23 cellular contexts compared by ENCODE assay signal in genomic region chr1:23914921-23915320, GRCh38. TPM values are rescaled to one million over a fixed set of nuclear protein-coding genes. Genes with fewer than 3 reads are reported as not detected.
"Had no signal": no experiment of that assay in that cellular context is flagged by ENCODE, and none has a peak within 500 bp of the region (broad histone marks: within the 10 kb centered on the region; RNA-seq: fewer than 3 reads in every experiment).

No MANE protein-coding gene starts in this region.

- H3K4me1 ChIP-seq: colonic mucosa had no signal

- H3K27me3 Mint-ChIP-seq: activated T-helper 17 cell treated with anti-CD3 and anti-CD28 coated beads, Interleukin-2, amount 50 U/mL, for 72 hours; central memory CD8-positive, alpha-beta T cell had no signal

- H3K27me3 ChIP-seq: ascending aorta, colonic mucosa, thyroid gland had no signal

- H3K36me3 Mint-ChIP-seq: activated CD8-positive, alpha-beta memory T cell treated with anti-CD3 and anti-CD28 coated beads, Interleukin-2, amount 10 ng/mL, durations not matched to agents 7 days and 5 days; mesothelial cell of epicardium had no signal

- H3K4me3 Mint-ChIP-seq: activated CD4-positive, alpha-beta T cell treated with anti-CD3 and anti-CD28 coated beads for 36 hours; activated CD8-positive, alpha-beta memory T cell treated with anti-CD3 and anti-CD28 coated beads, Interleukin-2, amount 10 ng/mL, durations not matched to agents 7 days and 5 days; activated T-helper 17 cell treated with anti-CD3 and anti-CD28 coated beads, Interleukin-2, amount 50 U/mL, for 72 hours; central memory CD8-positive, alpha-beta T cell; mesothelial cell of epicardium; nephron progenitor cell had no signal

- DNase-seq: activated CD4-positive, alpha-beta T cell treated with anti-CD3 and anti-CD28 coated beads for 36 hours; activated CD4-positive, alpha-beta T cell treated with anti-CD3 and anti-CD28 coated beads, Interleukin-2, amount 50 U/mL, for 48 hours; activated CD8-positive, alpha-beta memory T cell treated with anti-CD3 and anti-CD28 coated beads, Interleukin-2, amount 10 ng/mL, durations not matched to agents 7 days and 5 days; activated naive CD4-positive, alpha-beta T cell; colonic mucosa; kidney; nephron progenitor cell; occipital lobe; posterior cingulate gyrus; stimulated activated naive CD4-positive, alpha-beta T cell treated with Interleukin-2 at 50 U/mL for 16 hours; T-helper 2 cell; thyroid gland had no signal

- ATAC-seq: activated CD4-positive, alpha-beta T cell treated with anti-CD3 and anti-CD28 coated beads for 36 hours; activated CD8-positive, alpha-beta memory T cell treated with anti-CD3 and anti-CD28 coated beads, Interleukin-2, amount 10 ng/mL, durations not matched to agents 7 days and 5 days; activated T-helper 17 cell treated with anti-CD3 and anti-CD28 coated beads, Interleukin-2, amount 50 U/mL, for 72 hours; left lobe of liver had no signal

- H3K9me3 Mint-ChIP-seq: activated T-helper 17 cell treated with anti-CD3 and anti-CD28 coated beads, Interleukin-2, amount 50 U/mL, for 72 hours; central memory CD8-positive, alpha-beta T cell; mesothelial cell of epicardium; nephron progenitor cell had no signal

- H3K27ac ChIP-seq: ascending aorta, colonic mucosa, thyroid gland had no signal

- H3K4me1 Mint-ChIP-seq: activated T-helper 17 cell treated with anti-CD3 and anti-CD28 coated beads, Interleukin-2, amount 50 U/mL, for 72 hours had no signal

- H3K9me3 ChIP-seq: ascending aorta, colonic mucosa, thyroid gland had no signal

- H3K27ac Mint-ChIP-seq: activated CD4-positive, alpha-beta T cell treated with anti-CD3 and anti-CD28 coated beads for 36 hours; activated CD8-positive, alpha-beta memory T cell treated with anti-CD3 and anti-CD28 coated beads, Interleukin-2, amount 10 ng/mL, durations not matched to agents 7 days and 5 days; activated T-helper 17 cell treated with anti-CD3 and anti-CD28 coated beads, Interleukin-2, amount 50 U/mL, for 72 hours; mesothelial cell of epicardium; nephron progenitor cell had no signal

- H3K4me3 ChIP-seq: ascending aorta, colonic mucosa, lung, thyroid gland had no signal

- FAIRE-seq: frontal cortex, kidney had no signal

- H3K36me3 ChIP-seq: ascending aorta, colonic mucosa, thyroid gland had no signal

RNA-seq across cellular contexts. Expression of gene CNR2, which starts 1.8 kb away (rescaled TPM):
- total RNA-seq: activated CD4-positive, alpha-beta T cell treated with anti-CD3 and anti-CD28 coated beads for 36 hours; ascending aorta; epithelial cell of proximal tubule; fibroblast of lung; frontal cortex; left lobe of liver; mesothelial cell of epicardium; occipital lobe; renal cortical epithelial cell had no signal
- polyA plus RNA-seq: fibroblast of lung, urinary bladder had no signal
